Comparison of ENCODE assay signal across 16 cellular contexts in the genomic region with DNA sequence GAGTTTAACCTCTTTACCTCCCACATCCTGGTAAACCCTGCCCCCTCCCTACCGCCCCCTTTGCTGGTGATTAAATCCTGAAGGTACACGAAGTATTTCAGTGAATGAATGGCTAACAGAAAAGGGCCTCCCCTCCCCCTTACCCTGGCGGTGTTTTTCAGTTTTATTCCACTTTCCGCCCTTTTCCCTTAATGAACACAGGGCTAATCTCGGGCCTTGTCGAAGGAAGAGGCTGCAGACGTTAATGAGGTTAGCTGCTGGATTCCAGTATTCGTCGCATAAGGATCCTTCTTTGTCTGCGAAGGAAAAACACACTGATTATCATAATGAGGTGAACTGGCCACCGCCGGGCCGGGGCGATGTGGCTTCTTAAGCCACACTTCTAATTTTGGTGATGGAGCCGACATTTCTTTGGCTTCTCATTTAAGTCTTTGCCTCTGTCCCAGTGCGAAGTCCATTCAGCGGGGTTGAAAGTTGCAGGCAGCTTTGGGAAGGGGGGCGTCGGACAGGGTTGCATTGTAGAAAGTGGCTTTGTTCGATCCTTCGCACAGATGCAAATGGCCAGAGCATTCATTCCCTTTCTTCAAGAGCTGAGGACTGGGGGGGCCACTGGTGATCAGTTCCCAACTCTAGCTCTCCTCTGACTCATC. TPM values are rescaled to one million over a fixed set of nuclear protein-coding genes. Genes with fewer than 3 reads are reported as not detected.
"Had no signal": no experiment of that assay in that cellular context is flagged by ENCODE, and none has a peak within 500 bp of the region (broad histone marks: within the 10 kb centered on the region; RNA-seq: fewer than 3 reads in every experiment).

No MANE protein-coding gene starts in this region.

- ATAC-seq: activated CD8-positive, alpha-beta memory T cell treated with anti-CD3 and anti-CD28 coated beads, Interleukin-2, amount 10 ng/mL, durations not matched to agents 7 days and 5 days; heart left ventricle; stimulated activated naive B cell treated with anti-CD40 and anti-IgM and Interleukin-4, amounts not matched to agents 10 μg/mL and 1 μg/mL and 100 μg/mL, for 72 hours had no signal

- H3K27ac Mint-ChIP-seq: activated CD8-positive, alpha-beta memory T cell treated with anti-CD3 and anti-CD28 coated beads, Interleukin-2, amount 10 ng/mL, durations not matched to agents 7 days and 5 days; activated naive CD8-positive, alpha-beta T cell; activated T-cell treated with anti-CD3 and anti-CD28 coated beads, Interleukin-2, amount 50 U/mL, for 24 hours; stimulated activated naive B cell treated with anti-CD40 and anti-IgM and Interleukin-4, amounts not matched to agents 10 μg/mL and 1 μg/mL and 100 μg/mL, for 72 hours; T-helper 2 cell treated with Interferon-gamma antibody and Interleukin-4, amounts not matched to agents 5 μg/mL and 100 μg/mL, for 36 hours had no signal

- H3K4me3 ChIP-seq: dorsolateral prefrontal cortex, heart left ventricle, right atrium auricular region had no signal

- H3K4me3 Mint-ChIP-seq: activated CD8-positive, alpha-beta memory T cell treated with anti-CD3 and anti-CD28 coated beads, Interleukin-2, amount 10 ng/mL, durations not matched to agents 7 days and 5 days; activated naive CD8-positive, alpha-beta T cell; activated T-cell treated with anti-CD3 and anti-CD28 coated beads, Interleukin-2, amount 50 U/mL, for 24 hours; stimulated activated naive B cell treated with anti-CD40 and anti-IgM and Interleukin-4, amounts not matched to agents 10 μg/mL and 1 μg/mL and 100 μg/mL, for 72 hours; T-helper 2 cell treated with Interferon-gamma antibody and Interleukin-4, amounts not matched to agents 5 μg/mL and 100 μg/mL, for 36 hours had no signal

- H3K36me3 ChIP-seq: heart left ventricle, right atrium auricular region had no signal

- H3K27me3 ChIP-seq: right atrium auricular region had no signal

- H3K4me1 ChIP-seq: heart left ventricle, parathyroid adenoma, right atrium auricular region had no signal

- DNase-seq: activated CD4-positive, alpha-beta T cell treated with anti-CD3 and anti-CD28 coated beads for 1 hour; activated CD4-positive, alpha-beta T cell treated with anti-CD3 and anti-CD28 coated beads, Interleukin-2, amount 50 U/mL, for 48 hours; activated CD8-positive, alpha-beta memory T cell treated with anti-CD3 and anti-CD28 coated beads, Interleukin-2, amount 10 ng/mL, durations not matched to agents 7 days and 5 days; activated effector memory CD4-positive, alpha-beta T cell treated with anti-CD3 and anti-CD28 coated beads, Interleukin-2, amount 50 U/mL, for 16 hours; activated T-cell treated with anti-CD3 and anti-CD28 coated beads, Interleukin-2, amount 50 U/mL, for 24 hours; dorsolateral prefrontal cortex; foreskin melanocyte; small intestine; stimulated activated naive B cell treated with anti-CD40 and anti-IgM and Interleukin-4, amounts not matched to agents 10 μg/mL and 1 μg/mL and 100 μg/mL, for 72 hours; substantia nigra; trophoblast cell had no signal

- H3K4me1 Mint-ChIP-seq: activated CD8-positive, alpha-beta memory T cell treated with anti-CD3 and anti-CD28 coated beads, Interleukin-2, amount 10 ng/mL, durations not matched to agents 7 days and 5 days had no signal

- H3K9ac ChIP-seq: parathyroid adenoma had no signal

- H3K36me3 Mint-ChIP-seq: activated CD8-positive, alpha-beta memory T cell treated with anti-CD3 and anti-CD28 coated beads, Interleukin-2, amount 10 ng/mL, durations not matched to agents 7 days and 5 days; activated naive CD8-positive, alpha-beta T cell had no signal

RNA-seq across cellular contexts. Expression of a gene that starts 6.5 kb away (rescaled TPM):
- total RNA-seq: activated CD8-positive, alpha-beta memory T cell treated with anti-CD3 and anti-CD28 coated beads, Interleukin-2, amount 10 ng/mL, durations not matched to agents 7 days and 5 days had no signal
